Comparison of ENCODE assay signal across 18 cellular contexts in the genomic region with DNA sequence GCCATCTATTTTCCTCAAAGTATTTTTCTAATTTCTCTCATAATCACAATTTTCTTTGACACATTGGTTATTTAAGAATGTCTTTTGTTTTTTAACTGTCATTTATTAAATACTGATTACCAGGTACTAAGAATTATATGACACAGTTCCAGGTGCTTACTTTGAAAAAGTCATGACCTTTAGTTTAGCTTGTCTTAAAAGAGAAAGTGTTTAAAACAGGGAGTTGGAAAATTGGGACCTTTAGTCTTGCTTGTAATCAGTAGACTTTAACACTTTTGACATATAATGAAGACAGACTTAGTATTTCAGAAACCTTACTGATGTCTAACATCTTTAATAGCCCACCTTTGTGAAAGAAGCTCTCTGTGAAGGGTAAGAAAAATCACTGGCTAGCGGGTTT.
"Had no signal": no experiment of that assay in that cellular context is flagged by ENCODE, and none has a peak within 500 bp of the region (broad histone marks: within the 10 kb centered on the region; RNA-seq: fewer than 3 reads in every experiment).

No MANE protein-coding gene starts in this region.

- ATAC-seq: left cardiac atrium; lower lobe of right lung; sciatic nerve; stimulated activated effector memory CD8-positive, alpha-beta T cell treated with anti-CD3 and anti-CD28 coated beads, Interleukin-12 subunit alpha, Interleukin-12 subunit beta, amount 100 ng/mL, for 72 hours; WTC11 had no signal

- H3K9me3 Mint-ChIP-seq: activated T-helper 2 cell treated with anti-CD3 and anti-CD28 coated beads, Interferon-gamma antibody, Interleukin-2, Interleukin-4, amounts not matched to agents 10 μg/mL and 5 μg/mL and 100 μg/mL, durations not matched to agents 14 hours and 24 hours and 36 hours; stimulated activated effector memory CD8-positive, alpha-beta T cell treated with anti-CD3 and anti-CD28 coated beads, Interleukin-12 subunit alpha, Interleukin-12 subunit beta, amount 100 ng/mL, for 72 hours; T-helper 2 cell treated with Interferon-gamma antibody and Interleukin-4, amounts not matched to agents 5 μg/mL and 100 μg/mL, for 36 hours; WTC11 had no signal

- H3K27me3 ChIP-seq: cardiac muscle cell, thyroid gland had no signal

- H3K4me3 ChIP-seq: cardiac muscle cell, lower lobe of right lung, thyroid gland had no signal

- H3K4me1 Mint-ChIP-seq: nephron, WTC11 had no signal

- H3K27me3 Mint-ChIP-seq: activated CD4-positive, alpha-beta memory T cell treated with anti-CD3 and anti-CD28 coated beads, Interleukin-2, amount 10 ng/mL, durations not matched to agents 7 days and 5 days had no signal

- H3K4me1 ChIP-seq: lower lobe of right lung had no signal

- H3K27ac Mint-ChIP-seq: activated CD4-positive, alpha-beta memory T cell treated with anti-CD3 and anti-CD28 coated beads, Interleukin-2, amount 10 ng/mL, durations not matched to agents 7 days and 5 days; activated T-helper 2 cell treated with anti-CD3 and anti-CD28 coated beads, Interferon-gamma antibody, Interleukin-2, Interleukin-4, amounts not matched to agents 10 μg/mL and 5 μg/mL and 100 μg/mL, durations not matched to agents 14 hours and 24 hours and 36 hours; nephron; stimulated activated effector memory CD8-positive, alpha-beta T cell treated with anti-CD3 and anti-CD28 coated beads, Interleukin-12 subunit alpha, Interleukin-12 subunit beta, amount 100 ng/mL, for 72 hours; T-helper 2 cell treated with Interferon-gamma antibody and Interleukin-4, amounts not matched to agents 5 μg/mL and 100 μg/mL, for 36 hours; WTC11 had no signal

- H3K9me3 ChIP-seq: lower lobe of right lung, thyroid gland had no signal

- H3K4me3 Mint-ChIP-seq: activated CD4-positive, alpha-beta memory T cell treated with anti-CD3 and anti-CD28 coated beads, Interleukin-2, amount 10 ng/mL, durations not matched to agents 7 days and 5 days; nephron; stimulated activated effector memory CD8-positive, alpha-beta T cell treated with anti-CD3 and anti-CD28 coated beads, Interleukin-12 subunit alpha, Interleukin-12 subunit beta, amount 100 ng/mL, for 72 hours; T-helper 2 cell treated with Interferon-gamma antibody and Interleukin-4, amounts not matched to agents 5 μg/mL and 100 μg/mL, for 36 hours; WTC11 had no signal

- DNase-seq: activated CD4-positive, alpha-beta memory T cell treated with anti-CD3 and anti-CD28 coated beads, Interleukin-2, amount 10 ng/mL, durations not matched to agents 7 days and 5 days; activated CD4-positive, alpha-beta T cell treated with anti-CD3 and anti-CD28 coated beads for 4 hours; activated CD8-positive, alpha-beta memory T cell treated with anti-CD3 and anti-CD28 coated beads, Interleukin-2, amount 50 U/mL, for 4 hours; activated naive CD4-positive, alpha-beta T cell treated with anti-CD3 and anti-CD28 coated beads, Interleukin-2, amount 50 U/mL, for 16 hours; amygdala; left cardiac atrium; lower lobe of right lung; stimulated activated CD4-positive, alpha-beta T cell treated with anti-CD3 and anti-CD28 coated beads, Interleukin-4, amount 100 ng/mL, for 24 hours; SW 1271; thyroid gland had no signal

- H3K27ac ChIP-seq: cardiac muscle cell, lower lobe of right lung, parathyroid adenoma had no signal
